1 cellular context compared by ENCODE assay signal in the genomic region with DNA sequence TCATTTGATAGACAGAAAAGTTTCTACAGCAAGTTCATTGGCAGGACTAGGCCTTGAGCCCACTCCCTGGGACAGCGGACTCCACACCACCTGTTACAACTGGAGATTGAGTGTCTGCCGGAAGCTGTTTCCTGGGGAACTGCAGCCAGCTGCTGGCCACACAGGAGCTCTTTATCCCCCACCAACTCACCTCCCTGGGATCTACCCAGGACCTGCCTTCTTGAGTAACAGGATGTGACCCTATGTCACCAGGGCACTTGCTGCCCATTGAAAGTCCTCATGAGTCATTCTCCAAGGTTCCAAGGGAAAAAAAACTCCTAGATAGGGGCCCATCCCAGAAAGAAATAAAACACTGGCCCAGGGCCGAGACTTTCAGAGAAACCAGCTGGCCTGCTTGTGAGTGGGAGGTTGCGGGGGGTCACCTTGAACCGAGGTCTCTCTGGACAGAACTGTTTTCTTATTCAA.
TF ChIP-seq lines count a peak whose summit lies in the region.

No MANE protein-coding gene starts in this region.

TF ChIP-seq in HepG2, 621 proteins besides CTCF, POLR2A, EP300 and RAD21 (continued from another document and continues in another):
- peak; percentile 56; the same call in 1 of the 2 replicates for TF ChIP-seq ARID4A (CRISPR knock-in tag; IDR thresholded peaks at IDR 0.05; ENCODE audit: borderline replicate concordance)
- TF ChIP-seq ZNF562 (CRISPR knock-in tag; IDR thresholded peaks at IDR 0.05; ENCODE audit: borderline replicate concordance), result no peak
- TF ChIP-seq TFE3 (CRISPR knock-in tag; IDR thresholded peaks at IDR 0.05), result peak; percentile 78; the same call in 1 of the 2 replicates
- no peak for TF ChIP-seq ZNF557 (CRISPR knock-in tag; IDR thresholded peaks at IDR 0.05)
- TF ChIP-seq, protein P1, sequence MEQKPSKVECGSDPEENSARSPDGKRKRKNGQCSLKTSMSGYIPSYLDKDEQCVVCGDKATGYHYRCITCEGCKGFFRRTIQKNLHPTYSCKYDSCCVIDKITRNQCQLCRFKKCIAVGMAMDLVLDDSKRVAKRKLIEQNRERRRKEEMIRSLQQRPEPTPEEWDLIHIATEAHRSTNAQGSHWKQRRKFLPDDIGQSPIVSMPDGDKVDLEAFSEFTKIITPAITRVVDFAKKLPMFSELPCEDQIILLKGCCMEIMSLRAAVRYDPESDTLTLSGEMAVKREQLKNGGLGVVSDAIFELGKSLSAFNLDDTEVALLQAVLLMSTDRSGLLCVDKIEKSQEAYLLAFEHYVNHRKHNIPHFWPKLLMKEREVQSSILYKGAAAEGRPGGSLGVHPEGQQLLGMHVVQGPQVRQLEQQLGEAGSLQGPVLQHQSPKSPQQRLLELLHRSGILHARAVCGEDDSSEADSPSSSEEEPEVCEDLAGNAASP (CRISPR knock-in tag; IDR thresholded peaks at IDR 0.05; ENCODE audit: borderline replicate concordance), result peak; percentile 90
- TF ChIP-seq AFF4 (CRISPR knock-in tag; IDR thresholded peaks at IDR 0.05), result no peak
- TF ChIP-seq NFIB (CRISPR knock-in tag; IDR thresholded peaks at IDR 0.05; ENCODE audit: borderline replicate concordance), result no peak
- peak; percentile 91 for TF ChIP-seq RARA (CRISPR knock-in tag; IDR thresholded peaks at IDR 0.05)
- TF ChIP-seq ZNF687 (CRISPR knock-in tag; IDR thresholded peaks at IDR 0.05), result peak; percentile 69
- peak; percentile 61; the same call in 1 of the 2 replicates for TF ChIP-seq GATAD1 (CRISPR knock-in tag; IDR thresholded peaks at IDR 0.05)
- TF ChIP-seq PLRG1 (conservative IDR thresholded peaks at IDR 0.05), result no peak
- TF ChIP-seq NRL (CRISPR knock-in tag; IDR thresholded peaks at IDR 0.05; ENCODE audit: borderline replicate concordance), result no peak
- TF ChIP-seq ZKSCAN8 (CRISPR knock-in tag; IDR thresholded peaks at IDR 0.05; ENCODE audit: borderline replicate concordance), result peak; percentile 75
- TF ChIP-seq ZNF589 (CRISPR knock-in tag; conservative IDR thresholded peaks at IDR 0.05), result no peak
- no peak for TF ChIP-seq ZNF850 (CRISPR knock-in tag; conservative IDR thresholded peaks at IDR 0.05)
- peak; percentile 73 for TF ChIP-seq FOXA3 (CRISPR knock-in tag; IDR thresholded peaks at IDR 0.05)
- no peak for TF ChIP-seq ZSCAN30 (CRISPR knock-in tag; IDR thresholded peaks at IDR 0.05)
- TF ChIP-seq, protein P2, sequence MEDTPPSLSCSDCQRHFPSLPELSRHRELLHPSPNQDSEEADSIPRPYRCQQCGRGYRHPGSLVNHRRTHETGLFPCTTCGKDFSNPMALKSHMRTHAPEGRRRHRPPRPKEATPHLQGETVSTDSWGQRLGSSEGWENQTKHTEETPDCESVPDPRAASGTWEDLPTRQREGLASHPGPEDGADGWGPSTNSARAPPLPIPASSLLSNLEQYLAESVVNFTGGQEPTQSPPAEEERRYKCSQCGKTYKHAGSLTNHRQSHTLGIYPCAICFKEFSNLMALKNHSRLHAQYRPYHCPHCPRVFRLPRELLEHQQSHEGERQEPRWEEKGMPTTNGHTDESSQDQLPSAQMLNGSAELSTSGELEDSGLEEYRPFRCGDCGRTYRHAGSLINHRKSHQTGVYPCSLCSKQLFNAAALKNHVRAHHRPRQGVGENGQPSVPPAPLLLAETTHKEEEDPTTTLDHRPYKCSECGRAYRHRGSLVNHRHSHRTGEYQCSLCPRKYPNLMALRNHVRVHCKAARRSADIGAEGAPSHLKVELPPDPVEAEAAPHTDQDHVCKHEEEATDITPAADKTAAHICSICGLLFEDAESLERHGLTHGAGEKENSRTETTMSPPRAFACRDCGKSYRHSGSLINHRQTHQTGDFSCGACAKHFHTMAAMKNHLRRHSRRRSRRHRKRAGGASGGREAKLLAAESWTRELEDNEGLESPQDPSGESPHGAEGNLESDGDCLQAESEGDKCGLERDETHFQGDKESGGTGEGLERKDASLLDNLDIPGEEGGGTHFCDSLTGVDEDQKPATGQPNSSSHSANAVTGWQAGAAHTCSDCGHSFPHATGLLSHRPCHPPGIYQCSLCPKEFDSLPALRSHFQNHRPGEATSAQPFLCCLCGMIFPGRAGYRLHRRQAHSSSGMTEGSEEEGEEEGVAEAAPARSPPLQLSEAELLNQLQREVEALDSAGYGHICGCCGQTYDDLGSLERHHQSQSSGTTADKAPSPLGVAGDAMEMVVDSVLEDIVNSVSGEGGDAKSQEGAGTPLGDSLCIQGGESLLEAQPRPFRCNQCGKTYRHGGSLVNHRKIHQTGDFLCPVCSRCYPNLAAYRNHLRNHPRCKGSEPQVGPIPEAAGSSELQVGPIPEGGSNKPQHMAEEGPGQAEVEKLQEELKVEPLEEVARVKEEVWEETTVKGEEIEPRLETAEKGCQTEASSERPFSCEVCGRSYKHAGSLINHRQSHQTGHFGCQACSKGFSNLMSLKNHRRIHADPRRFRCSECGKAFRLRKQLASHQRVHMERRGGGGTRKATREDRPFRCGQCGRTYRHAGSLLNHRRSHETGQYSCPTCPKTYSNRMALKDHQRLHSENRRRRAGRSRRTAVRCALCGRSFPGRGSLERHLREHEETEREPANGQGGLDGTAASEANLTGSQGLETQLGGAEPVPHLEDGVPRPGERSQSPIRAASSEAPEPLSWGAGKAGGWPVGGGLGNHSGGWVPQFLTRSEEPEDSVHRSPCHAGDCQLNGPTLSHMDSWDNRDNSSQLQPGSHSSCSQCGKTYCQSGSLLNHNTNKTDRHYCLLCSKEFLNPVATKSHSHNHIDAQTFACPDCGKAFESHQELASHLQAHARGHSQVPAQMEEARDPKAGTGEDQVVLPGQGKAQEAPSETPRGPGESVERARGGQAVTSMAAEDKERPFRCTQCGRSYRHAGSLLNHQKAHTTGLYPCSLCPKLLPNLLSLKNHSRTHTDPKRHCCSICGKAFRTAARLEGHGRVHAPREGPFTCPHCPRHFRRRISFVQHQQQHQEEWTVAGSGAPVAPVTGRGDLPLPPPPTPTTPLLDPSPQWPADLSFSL (CRISPR knock-in tag; IDR thresholded peaks at IDR 0.05), result peak; percentile 76; the same call in 1 of the 2 replicates
- TF ChIP-seq MAZ (IDR thresholded peaks at IDR 0.05; ENCODE audit: borderline replicate concordance, low read depth, low read length), result peak; percentile 54; the same call in 1 of the 2 replicates
- peak; percentile 60 for TF ChIP-seq MAZ (CRISPR knock-in tag; IDR thresholded peaks at IDR 0.05; ENCODE audit: low read depth)
- TF ChIP-seq AHR (CRISPR knock-in tag; IDR thresholded peaks at IDR 0.05), result peak; percentile 78; the same call in 1 of the 2 replicates
- TF ChIP-seq PCBP1 (IDR thresholded peaks at IDR 0.05; ENCODE audit: borderline replicate concordance, low read depth, low read length), result no peak
- TF ChIP-seq PAWR (CRISPR knock-in tag; IDR thresholded peaks at IDR 0.05; ENCODE audit: borderline replicate concordance), result no peak
- TF ChIP-seq SALL2 (CRISPR knock-in tag; IDR thresholded peaks at IDR 0.05), result no peak
- no peak for TF ChIP-seq ZNF382 (CRISPR knock-in tag; IDR thresholded peaks at IDR 0.05; ENCODE audit: borderline replicate concordance)
- no peak for TF ChIP-seq TEF (CRISPR knock-in tag; IDR thresholded peaks at IDR 0.05)
- TF ChIP-seq ZC3H13 (CRISPR knock-in tag; IDR thresholded peaks at IDR 0.05), result no peak
- no peak for TF ChIP-seq ZNF383 (CRISPR knock-in tag; IDR thresholded peaks at IDR 0.05; ENCODE audit: borderline replicate concordance)
- no peak for TF ChIP-seq HNRNPL (IDR thresholded peaks at IDR 0.05; ENCODE audit: low read depth, low read length)
- TF ChIP-seq TBX3 (IDR thresholded peaks at IDR 0.05; ENCODE audit: borderline replicate concordance), result no peak
- TF ChIP-seq ZNF709 (CRISPR knock-in tag; IDR thresholded peaks at IDR 0.05), result no peak
- TF ChIP-seq KDM3A (CRISPR knock-in tag; IDR thresholded peaks at IDR 0.05; ENCODE audit: low read depth), result no peak
- peak; percentile 21; the same call in 1 of the 2 replicates for TF ChIP-seq ZNF232 (CRISPR knock-in tag; IDR thresholded peaks at IDR 0.05; ENCODE audit: borderline replicate concordance)
